Comparison of ENCODE assay signal across 8 cellular contexts in genomic region chr22:20319041-20319744, GRCh38. TPM values are rescaled to one million over a fixed set of nuclear protein-coding genes. Genes with fewer than 3 reads are reported as not detected.
DNase-seq lines count a peak whose midpoint lies in the region; ATAC-seq, FAIRE-seq and TF ChIP-seq lines count a peak whose summit lies in the region.

No MANE protein-coding gene starts in this region.

- TF ChIP-seq CTCF in CD14-positive monocyte (IDR thresholded peaks at IDR 0.05) (no peak), MCF 10A (IDR thresholded peaks at IDR 0.05; ENCODE audit: unreplicated experiment) (no peak), kidney (IDR thresholded peaks at IDR 0.05; ENCODE audit: borderline replicate concordance, extremely low read depth, insufficient read depth) (no peak)

- H3K36me3 ChIP-seq in kidney (ENCODE audit: control insufficient read depth in 1 of 2, insufficient read depth in 2 of 2, low read length in 2 of 2), result no peaks in the 10 kb centered on the region

- no peak overlapping the region for H3K27ac ChIP-seq in kidney (ENCODE audit: low read depth in 2 of 2, low read length in 2 of 2)

- peak; percentile 4 for ATAC-seq in GM19452 (IDR thresholded peaks at IDR 0.05; ENCODE audit: unreplicated experiment)
- no peak for ATAC-seq in stimulated activated naive CD8-positive, alpha-beta T cell treated with anti-CD3 and anti-CD28 coated beads, Interleukin-15, amount 100 ng/mL, for 72 hours

- H3K36me3 Mint-ChIP-seq in CD14-positive monocyte, result peaks cover 0 to 3% of the 10 kb centered on the region in 2 donors
- H3K36me3 Mint-ChIP-seq in MCF 10A (ENCODE audit: insufficient read depth, unreplicated experiment), result no peaks in the 10 kb centered on the region

- intact Hi-C loops in CD14-positive monocyte (cut with micrococcal nuclease) (no loop called here), MCF 10A (cut with micrococcal nuclease) (no loop called here), kidney (cut with DNase I) (no loop called here)

- no peak for FAIRE-seq in kidney (lab: Jason Lieb, UNC)

- peak overlapping the region; percentile 79 to 83 for H3K4me3 ChIP-seq in kidney (ENCODE audit: low read length in 2 of 2)

- peak; percentile 10 for DNase-seq in CD14-positive monocyte (ENCODE audit: low spot score)
- peak; percentile 25 for DNase-seq in M059J (ENCODE audit: low read depth)
- DNase-seq in MCF 10A (ENCODE audit: unreplicated experiment), result no peak
- DNase-seq in kidney, result peak; percentile 54
- DNase-seq in stimulated activated naive CD8-positive, alpha-beta T cell treated with anti-CD3 and anti-CD28 coated beads, Interleukin-15, amount 100 ng/mL, for 72 hours, result peak in 1 of 2 donors; percentile 0
- no peak for DNase-seq in DMS79 (lab: John Stamatoyannopoulos, UW)
- no peak for DNase-seq in activated CD8-positive, alpha-beta memory T cell treated with anti-CD3 and anti-CD28 coated beads, Interleukin-2, amount 50 U/mL, for 48 hours

- peaks cover 0 to 1% (median 0%) of the 10 kb centered on the region in 7 donors for H3K9me3 Mint-ChIP-seq in CD14-positive monocyte
- H3K9me3 Mint-ChIP-seq in MCF 10A (ENCODE audit: unreplicated experiment), result no peaks in the 10 kb centered on the region
- H3K9me3 Mint-ChIP-seq in stimulated activated naive CD8-positive, alpha-beta T cell treated with anti-CD3 and anti-CD28 coated beads, Interleukin-15, amount 100 ng/mL, for 72 hours, result no peaks in the 10 kb centered on the region

- H3K27ac Mint-ChIP-seq in CD14-positive monocyte, result peak overlapping the region in 5 of 7 donors; percentile 21 to 85 (median 72)
- no peak overlapping the region for H3K27ac Mint-ChIP-seq in MCF 10A (ENCODE audit: low read depth, unreplicated experiment)
- H3K27ac Mint-ChIP-seq in stimulated activated naive CD8-positive, alpha-beta T cell treated with anti-CD3 and anti-CD28 coated beads, Interleukin-15, amount 100 ng/mL, for 72 hours, result no peak overlapping the region

- peak overlapping the region; percentile 91 to 95 for H3K4me3 Mint-ChIP-seq in CD14-positive monocyte
- H3K4me3 Mint-ChIP-seq in MCF 10A (ENCODE audit: unreplicated experiment), result peak overlapping the region; percentile 88
- peak overlapping the region; percentile 93 to 100 for H3K4me3 Mint-ChIP-seq in stimulated activated naive CD8-positive, alpha-beta T cell treated with anti-CD3 and anti-CD28 coated beads, Interleukin-15, amount 100 ng/mL, for 72 hours

- POLR2A ChIA-PET in MCF 10A (lab: Yijun Ruan, JAX), result interaction anchor here (1.0 to 3.3 kb wide), 4 partner anchors 10 to 200 kb away, joined by 3 to 16 read pairs (median 5); partner anchors contain the start of gene ZNF74

- peak overlapping the region; percentile 41 to 58 for H3K9ac ChIP-seq in kidney (ENCODE audit: low read length in 2 of 2)

- H3K4me1 Mint-ChIP-seq in CD14-positive monocyte, result peaks cover 39% of the 10 kb centered on the region
- peaks cover 7% of the 10 kb centered on the region for H3K4me1 Mint-ChIP-seq in MCF 10A (ENCODE audit: insufficient read depth, unreplicated experiment)
- H3K4me1 Mint-ChIP-seq in stimulated activated naive CD8-positive, alpha-beta T cell treated with anti-CD3 and anti-CD28 coated beads, Interleukin-15, amount 100 ng/mL, for 72 hours, result peaks cover 76% of the 10 kb centered on the region

- no TSS peak for BruUV-seq in MCF 10A (replicated peaks; lab: Mats Ljungman, UMichigan)

- peaks cover 8 to 14% of the 10 kb centered on the region in 2 donors for H3K4me1 ChIP-seq in kidney (ENCODE audit: control insufficient read depth in 1 of 2, insufficient read depth in 1 of 2, low read depth in 1 of 2, low read length in 2 of 2)

- H3K27me3 Mint-ChIP-seq in CD14-positive monocyte (ENCODE audit: low read depth in 3 of 3) (peaks cover 0 to 3% (median 1%) of the 10 kb centered on the region in 3 donors), MCF 10A (ENCODE audit: insufficient read depth, unreplicated experiment) (no peaks in the 10 kb centered on the region)
- H3K27me3 Mint-ChIP-seq in stimulated activated naive CD8-positive, alpha-beta T cell treated with anti-CD3 and anti-CD28 coated beads, Interleukin-15, amount 100 ng/mL, for 72 hours, result no peaks in the 10 kb centered on the region

- CTCF ChIA-PET in MCF 10A (lab: Yijun Ruan, JAX), result interaction anchor here (0.6 to 0.8 kb wide), 5 partner anchors 27 to 99 kb away, joined by 3 read pairs; no protein-coding TSS in a partner anchor

- H3K9me3 ChIP-seq in kidney (ENCODE audit: control insufficient read depth in 1 of 2, low read length in 2 of 2), result no peaks in the 10 kb centered on the region

RNA-seq across cellular contexts. Expression of gene DGCR6L, which starts 0.7 kb away (rescaled TPM):
- polyA plus RNA-seq in CD14-positive monocyte, result 10 to 100 TPM; 56.3 to 62.8 TPM
- 52.1 and 52.2 TPM in 2 replicates for total RNA-seq in M059J (2014; rRNA removed; shearing (Covaris generic))
- 33.3 and 36.4 TPM in 2 replicates for total RNA-seq in MCF 10A (2022)
- 35.3 TPM for total RNA-seq in kidney
- polyA plus RNA-seq in kidney (ENCODE audit: insufficient read depth, low read depth, low replicate concordance), result 137 TPM

RNA-seq across cellular contexts. Expression of gene RTN4R, which starts 51.1 kb away (rescaled TPM):
- polyA plus RNA-seq in CD14-positive monocyte (not detected), kidney (ENCODE audit: insufficient read depth, low read depth, low replicate concordance) (2.5 TPM)
- 1.7 and 2.4 TPM in 2 replicates for total RNA-seq in M059J (2014; rRNA removed; shearing (Covaris generic))
- total RNA-seq in MCF 10A (2022) (2.7 and 3.7 TPM in 2 replicates), kidney (1.2 TPM)

Comparison
In these comparisons a context has a peak if more than half of its experiments do, and no peak if none do; other contexts are left out.
1. DNase-seq: peak in CD14-positive monocyte (single experiment), M059J (single experiment) and kidney (single experiment); none in MCF 10A (single experiment), DMS79 (single experiment) and activated CD8-positive, alpha-beta memory T cell treated with anti-CD3 and anti-CD28 coated beads, Interleukin-2, amount 50 U/mL, for 48 hours (single experiment).
2. H3K27ac Mint-ChIP-seq: peak in CD14-positive monocyte (5 of 7); none in MCF 10A (single experiment) and stimulated activated naive CD8-positive, alpha-beta T cell treated with anti-CD3 and anti-CD28 coated beads, Interleukin-15, amount 100 ng/mL, for 72 hours (0 of 2).
3. Peak in every context shown above with its lines, with median percentiles within 50 percentile points of each other: H3K4me3 Mint-ChIP-seq.